ENCODE assay signal across 8 cellular contexts in genomic region chr4:112633477-112634235, GRCh38. TPM values are rescaled to one million over a fixed set of nuclear protein-coding genes. Genes with fewer than 3 reads are reported as not detected.
DNase-seq lines count a peak whose midpoint lies in the region; ATAC-seq, FAIRE-seq and TF ChIP-seq lines count a peak whose summit lies in the region.

No MANE protein-coding gene starts in this region.

- TF ChIP-seq RAD21 in SK-N-SH (IDR thresholded peaks at IDR 0.05; ENCODE audit: low read length) = peak; percentile 76

- FAIRE-seq in kidney (lab: Jason Lieb, UNC) = no peak

- no peaks in the 10 kb centered on the region for H3K27me3 Mint-ChIP-seq in type B pancreatic cell

- no peak overlapping the region for H3K4me3 Mint-ChIP-seq in type B pancreatic cell

- H3K4me1 ChIP-seq in SK-N-SH (ENCODE audit: control insufficient read depth in 1 of 2, insufficient read depth in 2 of 2, low read depth in 1 of 2, low read length in 1 of 2) (peaks cover 10 to 12% of the 10 kb centered on the region in 2 experiments; a peak in 3 of 4 replicates), kidney (ENCODE audit: control insufficient read depth in 1 of 2, insufficient read depth in 1 of 2, low read depth in 1 of 2, low read length in 2 of 2) (peaks cover 9 to 11% of the 10 kb centered on the region in 2 donors)

- peak overlapping the region; percentile 65; the same call in 1 of the 2 replicates for H3K4me2 ChIP-seq in SK-N-SH

- CTCF ChIA-PET in SK-N-SH (lab: Yijun Ruan, JAX) = interaction anchor here (0.6 to 9.5 kb wide), 4 partner anchors 125 to 401 kb away, joined by 3 to 105 read pairs (median 4); no protein-coding TSS in a partner anchor

- peak; percentile 72 for TF ChIP-seq CTCF in SK-N-SH (IDR thresholded peaks at IDR 0.05)
- peak; percentile 75 for TF ChIP-seq CTCF in type B pancreatic cell (conservative IDR thresholded peaks at IDR 0.05)
- TF ChIP-seq CTCF in kidney (IDR thresholded peaks at IDR 0.05; ENCODE audit: borderline replicate concordance, extremely low read depth, insufficient read depth) = no peak

- 34% methylated on average over 4 of the region's 4 CpGs for WGBS in SK-N-SH (ENCODE audit: low lambda C conversion rate)

- POLR2A ChIA-PET in SK-N-SH (lab: Yijun Ruan, JAX) = no interaction called here

- no peak overlapping the region for H3K27ac Mint-ChIP-seq in type B pancreatic cell

- H3K36me3 ChIP-seq in SK-N-SH (replicated peaks in 1 of 2; ENCODE audit: control insufficient read depth in 1 of 2, insufficient read depth in 2 of 2, low read length in 1 of 2) (peaks cover 3% of the 10 kb centered on the region in 2 experiments), kidney (ENCODE audit: control insufficient read depth in 1 of 2, insufficient read depth in 2 of 2, low read length in 2 of 2) (no peaks in the 10 kb centered on the region)

- H3K9ac ChIP-seq in SK-N-SH = no peak overlapping the region
- no peak overlapping the region for H3K9ac ChIP-seq in kidney (ENCODE audit: low read length in 2 of 2)

- peak; percentile 13 for DNase-seq in NCI-H1436 (lab: John Stamatoyannopoulos, UW)
- no peak for DNase-seq in NCI-H1436 treated with DMSO at 0.1 percent for 48 hours (lab: John Stamatoyannopoulos, UW)
- DNase-seq in Jurkat, Clone E6-1 (ENCODE audit: low read depth, low spot score) = peak; percentile 28
- DNase-seq in SK-N-SH = peak; percentile 40
- peak; percentile 21 for DNase-seq in germinal center (ENCODE audit: low spot score)
- no peak for DNase-seq in type B pancreatic cell (ENCODE audit: extremely low spot score, unreplicated experiment)
- no peak for DNase-seq in kidney

- H3F3A ChIP-seq in SK-N-SH (replicated peaks; ENCODE audit: insufficient read depth) = peaks cover 14% of the 10 kb centered on the region

- TF ChIP-seq EP300 in SK-N-SH (IDR thresholded peaks at IDR 0.05; ENCODE audit: borderline replicate concordance in 1 of 2, low read depth in 1 of 2, low read length in 1 of 2) = no peak

- no peaks in the 10 kb centered on the region for H3K9me3 Mint-ChIP-seq in type B pancreatic cell

- peaks cover 6% of the 10 kb centered on the region for H3K4me1 Mint-ChIP-seq in type B pancreatic cell (ENCODE audit: unreplicated experiment)

- no peaks in the 10 kb centered on the region for H3K9me2 ChIP-seq in SK-N-SH

- peak overlapping the region; percentile 81 for H2AFZ ChIP-seq in SK-N-SH (ENCODE audit: low read depth)

- H3K79me2 ChIP-seq in SK-N-SH (ENCODE audit: insufficient read depth) = peaks cover 50% of the 10 kb centered on the region

- H3K27ac ChIP-seq in SK-N-SH (ENCODE audit: low read depth in 2 of 2, low read length in 1 of 2) (no peak overlapping the region), kidney (ENCODE audit: low read depth in 2 of 2, low read length in 2 of 2) (no peak overlapping the region)

- H4K20me1 ChIP-seq in SK-N-SH (ENCODE audit: insufficient read depth) = no peaks in the 10 kb centered on the region

- intact Hi-C loops in kidney (cut with DNase I) = loop anchor here (10.0 kb wide), 1 partner anchor 131 kb away; no protein-coding TSS in a partner anchor

- H3K27me3 ChIP-seq in SK-N-SH (ENCODE audit: insufficient read depth) = no peaks in the 10 kb centered on the region

- H3K9me3 ChIP-seq in SK-N-SH = no peaks in the 10 kb centered on the region
- H3K9me3 ChIP-seq in kidney (ENCODE audit: control insufficient read depth in 1 of 2, low read length in 2 of 2) = no peaks in the 10 kb centered on the region

- H3K4me3 ChIP-seq in Jurkat, Clone E6-1 (ENCODE audit: low read length) = no peak overlapping the region
- H3K4me3 ChIP-seq in SK-N-SH (ENCODE audit: low read depth in 2 of 2, low read length in 1 of 2) (peak overlapping the region in 1 of 2 experiments; percentile 34; a peak in 1 of 4 replicates), kidney (ENCODE audit: low read length in 2 of 2) (no peak overlapping the region)

- H3K36me3 Mint-ChIP-seq in type B pancreatic cell = no peaks in the 10 kb centered on the region

- ATAC-seq in HG03442 (IDR thresholded peaks at IDR 0.05; ENCODE audit: unreplicated experiment) = no peak

TF ChIP-seq in SK-N-SH, 30 proteins besides CTCF, POLR2A, EP300 and RAD21:
- TF ChIP-seq NRF1 (IDR thresholded peaks at IDR 0.05; ENCODE audit: low read depth, low read length) = no peak
- TF ChIP-seq SMC3 (IDR thresholded peaks at IDR 0.05; ENCODE audit: low read depth, low read length) = peak; percentile 50

RNA-seq across cellular contexts. Expression of gene ZGRF1, which starts 3.1 kb away (rescaled TPM):
- 27.6 TPM for polyA plus RNA-seq in Jurkat, Clone E6-1 (2012; ENCODE audit: insufficient read depth, insufficient read length)
- polyA plus RNA-seq in SK-N-SH (2012; rRNA removed) (2.4 and 2.9 TPM in 2 replicates), kidney (ENCODE audit: insufficient read depth, low read depth, low replicate concordance) (0.73 TPM)
- 1.9 and 2.1 TPM in 2 replicates for polyA plus RNA-seq in SK-N-SH (2012; cell fraction: cytosol; rRNA removed)
- 5.2 and 10.2 TPM in 2 replicates for polyA plus RNA-seq in SK-N-SH (2012; cell fraction: nucleus; rRNA removed)
- total RNA-seq in type B pancreatic cell (ENCODE audit: low replicate concordance) (10.8 and 24.8 TPM in 2 replicates), kidney (3.6 TPM)

RNA-seq across cellular contexts. Expression of gene LARP7, which starts 3.3 kb away (rescaled TPM):
- polyA plus RNA-seq in Jurkat, Clone E6-1 (2012; ENCODE audit: insufficient read depth, insufficient read length) = 99.2 TPM
- polyA plus RNA-seq in SK-N-SH (2012; rRNA removed) (9.4 and 10.5 TPM in 2 replicates), kidney (ENCODE audit: insufficient read depth, low read depth, low replicate concordance) (37.3 TPM)
- polyA plus RNA-seq in SK-N-SH (2012; cell fraction: cytosol; rRNA removed) = 14.6 and 25.3 TPM in 2 replicates
- polyA plus RNA-seq in SK-N-SH (2012; cell fraction: nucleus; rRNA removed) = 4.3 and 12.6 TPM in 2 replicates
- total RNA-seq in type B pancreatic cell (ENCODE audit: low replicate concordance) (43.5 and 43.8 TPM in 2 replicates), kidney (45.5 TPM)

Comparison
In these comparisons a context has a peak if more than half of its experiments do, and no peak if none do; other contexts are left out.
1. DNase-seq: peak in NCI-H1436 (single experiment), Jurkat, Clone E6-1 (single experiment), SK-N-SH (single experiment) and germinal center (single experiment); none in NCI-H1436 treated with DMSO at 0.1 percent for 48 hours (single experiment), type B pancreatic cell (single experiment) and kidney (single experiment).